Comparison of ENCODE assay signal across 8 cellular contexts in genomic region chr14:63542231-63542999, GRCh38. TPM values are rescaled to one million over a fixed set of nuclear protein-coding genes. Genes with fewer than 3 reads are reported as not detected.
DNase-seq lines count a peak whose midpoint lies in the region; ATAC-seq and TF ChIP-seq lines count a peak whose summit lies in the region.

No MANE protein-coding gene starts in this region.

- H3K9me3 Mint-ChIP-seq in Calu3 (ENCODE audit: low read depth, unreplicated experiment) = no peaks in the 10 kb centered on the region
- H3K9me3 Mint-ChIP-seq in activated T-cell treated with anti-CD3 and anti-CD28 coated beads, Interleukin-2, amount 50 U/mL, for 4 hours = no peaks in the 10 kb centered on the region

- no peaks in the 10 kb centered on the region for H3K9me3 ChIP-seq in KOPT-K1 (ENCODE audit: insufficient read depth, low read length, poor library complexity, severe bottlenecking)
- no peaks in the 10 kb centered on the region for H3K9me3 ChIP-seq in ovary

- DNase-seq in Calu3 (peak; percentile 18), globus pallidus (ENCODE audit: low spot score) (peak; percentile 16), ovary (peak in 1 of 5 donors; percentile 12), NCI-H187 treated with DMSO at 0.1 percent for 48 hours (lab: John Stamatoyannopoulos, UW) (no peak), germinal center (ENCODE audit: low spot score) (no peak)
- DNase-seq in activated T-cell treated with anti-CD3 and anti-CD28 coated beads, Interleukin-2, amount 50 U/mL, for 4 hours = peak; percentile 4

- H3K4me1 Mint-ChIP-seq in Calu3 (ENCODE audit: low read depth, unreplicated experiment) = peaks cover 21% of the 10 kb centered on the region
- H3K4me1 Mint-ChIP-seq in activated T-cell treated with anti-CD3 and anti-CD28 coated beads, Interleukin-2, amount 50 U/mL, for 4 hours (ENCODE audit: low read depth) = peaks cover 31% of the 10 kb centered on the region

- no TSS peak for BruUV-seq in Calu3 (replicated peaks; lab: Mats Ljungman, UMichigan)

- TF ChIP-seq CTCF in Calu3 (IDR thresholded peaks at IDR 0.05; ENCODE audit: unreplicated experiment) (no peak), ovary (IDR thresholded peaks at IDR 0.05) (no peak)

- H3K36me3 Mint-ChIP-seq in Calu3 (ENCODE audit: insufficient read depth, unreplicated experiment) = peaks cover 45% of the 10 kb centered on the region
- H3K36me3 Mint-ChIP-seq in activated T-cell treated with anti-CD3 and anti-CD28 coated beads, Interleukin-2, amount 50 U/mL, for 4 hours (ENCODE audit: insufficient read depth) = peaks cover 14% of the 10 kb centered on the region

- WGBS in ovary, 3 donors = 0 to 1% (median 0%) methylated on average over 42 to 46 of the region's 46 CpGs

- no peak for TF ChIP-seq EP300 in ovary (IDR thresholded peaks at IDR 0.05)

- H3K27ac ChIP-seq in KOPT-K1 (ENCODE audit: low read depth, low read length, poor library complexity, severe bottlenecking) (peak overlapping the region; percentile 77), ovary (peak overlapping the region; percentile 33 to 90)

- H3K27me3 ChIP-seq in ovary = no peaks in the 10 kb centered on the region

- no peaks in the 10 kb centered on the region for H3K4me1 ChIP-seq in ovary (ENCODE audit: insufficient read depth)

- peak overlapping the region; percentile 78 for H3K4me3 Mint-ChIP-seq in Calu3 (ENCODE audit: low read depth, unreplicated experiment)
- H3K4me3 Mint-ChIP-seq in activated T-cell treated with anti-CD3 and anti-CD28 coated beads, Interleukin-2, amount 50 U/mL, for 4 hours = peak overlapping the region; percentile 97

- intact Hi-C loops in Calu3 (cut with micrococcal nuclease; ENCODE audit: unreplicated experiment) (loop anchor here (5.0 kb wide), 1 partner anchor 70 kb away; no protein-coding TSS in a partner anchor), ovary (cut with DNase I) (loop anchor here (5.0 to 10.0 kb wide), 3 partner anchors 148 to 158 kb away; no protein-coding TSS in a partner anchor)

- TF ChIP-seq POLR2A in ovary (IDR thresholded peaks at IDR 0.05) = no peak

- H3K4me3 ChIP-seq in ovary = peak overlapping the region; percentile 72

- peak; percentile 0 for ATAC-seq in GM19467 (IDR thresholded peaks at IDR 0.05; ENCODE audit: unreplicated experiment)
- ATAC-seq in activated T-cell treated with anti-CD3 and anti-CD28 coated beads, Interleukin-2, amount 50 U/mL, for 4 hours = peak; percentile 0 to 2

- CTCF ChIA-PET in Calu3 (lab: Charles Lee) = interaction anchor here (0.6 to 2.5 kb wide), 5 partner anchors 31 to 153 kb away, joined by 3 to 18 read pairs (median 4); no protein-coding TSS in a partner anchor

- H3K36me3 ChIP-seq in KOPT-K1 (ENCODE audit: insufficient read depth, low read length) = peaks cover 27% of the 10 kb centered on the region
- H3K36me3 ChIP-seq in ovary = no peaks in the 10 kb centered on the region

- peak overlapping the region; percentile 66 for H3K27ac Mint-ChIP-seq in Calu3 (ENCODE audit: unreplicated experiment)

- no peaks in the 10 kb centered on the region for H3K27me3 Mint-ChIP-seq in Calu3 (ENCODE audit: unreplicated experiment)
- no peaks in the 10 kb centered on the region for H3K27me3 Mint-ChIP-seq in activated T-cell treated with anti-CD3 and anti-CD28 coated beads, Interleukin-2, amount 50 U/mL, for 4 hours (ENCODE audit: low read depth)

RNA-seq across cellular contexts. Expression of gene PPP2R5E, which starts 0.8 kb away (rescaled TPM):
- total RNA-seq in Calu3 (2022) = 46.2 and 52.5 TPM in 2 replicates
- 10 to 100 TPM; 49.3 to 51.1 (median 49.6) TPM for total RNA-seq in activated T-cell treated with anti-CD3 and anti-CD28 coated beads, Interleukin-2, amount 50 U/mL, for 4 hours
- total RNA-seq in ovary = 10 to 100 TPM; 16.3 to 44.1 (median 36.2) TPM
- polyA plus RNA-seq in ovary = 10 to 100 TPM in 1 of 2 donors, 1 to 10 TPM in 1; 9.3 to 26.9 TPM

Comparison
In these comparisons a context has a peak if more than half of its experiments do, and no peak if none do; other contexts are left out.
1. DNase-seq: peak in Calu3 (single experiment), activated T-cell treated with anti-CD3 and anti-CD28 coated beads, Interleukin-2, amount 50 U/mL, for 4 hours (single experiment) and globus pallidus (single experiment); none in NCI-H187 treated with DMSO at 0.1 percent for 48 hours (single experiment) and germinal center (single experiment).